In the genomic region with DNA sequence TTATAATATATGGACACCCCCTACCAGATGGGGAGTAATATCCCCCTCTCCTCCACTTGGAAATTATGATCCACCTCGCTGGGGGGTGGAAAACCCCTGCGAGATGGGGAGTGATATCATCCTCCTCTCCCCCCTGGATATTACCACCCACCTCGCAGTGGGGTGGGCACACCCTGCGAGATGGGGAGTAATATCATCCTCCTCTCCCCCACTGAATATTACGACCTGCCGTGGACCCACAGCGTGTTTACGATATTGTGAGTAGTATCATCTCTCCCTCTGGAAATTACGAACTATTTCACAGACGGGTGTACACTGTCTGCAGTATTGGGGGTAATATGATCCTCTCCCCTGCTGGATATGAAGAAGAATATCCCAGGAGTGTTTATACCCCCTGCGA, we compare ENCODE assay signal across 22 cellular contexts.
"Had no signal": no experiment of that assay in that cellular context is flagged by ENCODE, and none has a peak within 500 bp of the region (broad histone marks: within the 10 kb centered on the region; RNA-seq: fewer than 3 reads in every experiment).

No MANE protein-coding gene starts in this region.

- H3K36me3 ChIP-seq: right lobe of liver, tibial artery, upper lobe of left lung, uterus had no signal

- H3K9me3 Mint-ChIP-seq: dendritic cell treated with granulocyte-macrophage colony-stimulating factor and Interleukin-4, amounts not matched to agents 40 ng/mL and 50 ng/mL, for 4 days; immature natural killer cell; nephron; stimulated activated effector memory CD8-positive, alpha-beta T cell treated with anti-CD3 and anti-CD28 coated beads, Interleukin-12 subunit alpha, Interleukin-12 subunit beta, amount 100 ng/mL, for 72 hours; stimulated activated naive CD8-positive, alpha-beta T cell treated with anti-CD3 and anti-CD28 coated beads, Interleukin-15, Interleukin-2, amounts not matched to agents 100 ng/mL and 50 ng/mL, for 24 hours had no signal

- ATAC-seq: foreskin keratinocyte; left cardiac atrium; left ventricle myocardium superior; psoas muscle; right lobe of liver; stimulated activated effector memory CD8-positive, alpha-beta T cell treated with anti-CD3 and anti-CD28 coated beads, Interleukin-12 subunit alpha, Interleukin-12 subunit beta, amount 100 ng/mL, for 72 hours had no signal

- H3K4me3 ChIP-seq: lung, psoas muscle, right lobe of liver, tibial artery, upper lobe of left lung, uterus had no signal

- H3K9me3 ChIP-seq: psoas muscle, right lobe of liver, tibial artery, upper lobe of left lung, uterus had no signal

- H3K36me3 Mint-ChIP-seq: immature natural killer cell; stimulated activated effector memory CD8-positive, alpha-beta T cell treated with anti-CD3 and anti-CD28 coated beads, Interleukin-12 subunit alpha, Interleukin-12 subunit beta, amount 100 ng/mL, for 72 hours had no signal

- H3K27ac Mint-ChIP-seq: dendritic cell treated with granulocyte-macrophage colony-stimulating factor and Interleukin-4, amounts not matched to agents 40 ng/mL and 50 ng/mL, for 4 days; immature natural killer cell; nephron; stimulated activated effector memory CD8-positive, alpha-beta T cell treated with anti-CD3 and anti-CD28 coated beads, Interleukin-12 subunit alpha, Interleukin-12 subunit beta, amount 100 ng/mL, for 72 hours; stimulated activated naive CD8-positive, alpha-beta T cell treated with anti-CD3 and anti-CD28 coated beads, Interleukin-15, Interleukin-2, amounts not matched to agents 100 ng/mL and 50 ng/mL, for 24 hours had no signal

- H3K27ac ChIP-seq: foreskin keratinocyte, parathyroid adenoma, psoas muscle, right lobe of liver, tibial artery, upper lobe of left lung, uterus had no signal

- H3K4me3 Mint-ChIP-seq: dendritic cell treated with granulocyte-macrophage colony-stimulating factor and Interleukin-4, amounts not matched to agents 40 ng/mL and 50 ng/mL, for 4 days; immature natural killer cell; nephron; stimulated activated effector memory CD8-positive, alpha-beta T cell treated with anti-CD3 and anti-CD28 coated beads, Interleukin-12 subunit alpha, Interleukin-12 subunit beta, amount 100 ng/mL, for 72 hours; stimulated activated naive CD8-positive, alpha-beta T cell treated with anti-CD3 and anti-CD28 coated beads, Interleukin-15, Interleukin-2, amounts not matched to agents 100 ng/mL and 50 ng/mL, for 24 hours had no signal

- H3K4me1 Mint-ChIP-seq: immature natural killer cell; nephron; stimulated activated effector memory CD8-positive, alpha-beta T cell treated with anti-CD3 and anti-CD28 coated beads, Interleukin-12 subunit alpha, Interleukin-12 subunit beta, amount 100 ng/mL, for 72 hours had no signal

- DNase-seq: foreskin keratinocyte; immature natural killer cell; kidney; left cardiac atrium; left ventricle myocardium superior; mesenchymal stem cell; midbrain; occipital lobe; psoas muscle; retina; right lobe of liver; stimulated activated CD4-positive, alpha-beta T cell treated with anti-CD3 and anti-CD28 coated beads, Interleukin-4, amount 100 ng/mL, for 1 hour; stimulated activated CD8-positive, alpha-beta memory T cell treated with anti-CD3 and anti-CD28 coated beads, Interleukin-4, amount 100 ng/mL, for 48 hours; tibial artery; upper lobe of left lung; uterus had no signal

- H3K4me1 ChIP-seq: parathyroid adenoma, right lobe of liver, upper lobe of left lung, uterus had no signal
